In genomic region chr1:67713071-67713806, GRCh38 we compare ENCODE assay signal across 8 cellular contexts. TPM values are rescaled to one million over a fixed set of nuclear protein-coding genes. Genes with fewer than 3 reads are reported as not detected.
DNase-seq lines count a peak whose midpoint lies in the region; ATAC-seq and TF ChIP-seq lines count a peak whose summit lies in the region.

No MANE protein-coding gene starts in this region.

- H3K36me3 Mint-ChIP-seq in activated T-cell treated with anti-CD3 and anti-CD28 coated beads, Interleukin-2, amount 50 U/mL, for 24 hours (ENCODE audit: low read depth) = no peaks in the 10 kb centered on the region

- no peaks in the 10 kb centered on the region for H3K27me3 Mint-ChIP-seq in activated T-cell treated with anti-CD3 and anti-CD28 coated beads, Interleukin-2, amount 50 U/mL, for 24 hours

- DNase-seq in H4 (ENCODE audit: low spot score) (peak; percentile 89), NCI-H2227 treated with DMSO at 0.1 percent for 48 hours (lab: John Stamatoyannopoulos, UW) (peak; percentile 36), choroid plexus epithelial cell (ENCODE audit: low read depth) (peak; percentile 78), renal cortical epithelial cell (ENCODE audit: low read depth) (peak; percentile 93), Kasumi-1 (lab: John Stamatoyannopoulos, UW) (no peak)
- no peak for DNase-seq in activated CD4-positive, alpha-beta T cell treated with anti-CD3 and anti-CD28 coated beads for 48 hours
- DNase-seq in activated T-cell treated with anti-CD3 and anti-CD28 coated beads, Interleukin-2, amount 50 U/mL, for 24 hours = no peak

- ATAC-seq in GM21737 (IDR thresholded peaks at IDR 0.05; ENCODE audit: unreplicated experiment) = no peak

- TF ChIP-seq CTCF in choroid plexus epithelial cell (conservative IDR thresholded peaks at IDR 0.05; ENCODE audit: low read depth, low read length) = no peak

- H3K27ac Mint-ChIP-seq in activated T-cell treated with anti-CD3 and anti-CD28 coated beads, Interleukin-2, amount 50 U/mL, for 24 hours = no peak overlapping the region

- H3K9me3 Mint-ChIP-seq in activated T-cell treated with anti-CD3 and anti-CD28 coated beads, Interleukin-2, amount 50 U/mL, for 24 hours = no peaks in the 10 kb centered on the region

- H3K4me3 ChIP-seq in choroid plexus epithelial cell (ENCODE audit: low read depth, low read length) = no peak overlapping the region

- no peaks in the 10 kb centered on the region for H3K4me1 Mint-ChIP-seq in activated T-cell treated with anti-CD3 and anti-CD28 coated beads, Interleukin-2, amount 50 U/mL, for 24 hours (ENCODE audit: low read depth)

- no peak overlapping the region for H3K4me3 Mint-ChIP-seq in activated T-cell treated with anti-CD3 and anti-CD28 coated beads, Interleukin-2, amount 50 U/mL, for 24 hours

RNA-seq across cellular contexts. Expression of gene GADD45A, which starts 28.2 kb away (rescaled TPM):
- total RNA-seq in H4 (2014; rRNA removed; shearing (Covaris generic)) = 31.6 and 44.6 TPM in 2 replicates
- total RNA-seq in renal cortical epithelial cell = 47.8 and 53.8 TPM in 2 replicates

Comparison
In these comparisons a context has a peak if more than half of its experiments do, and no peak if none do; other contexts are left out.
1. DNase-seq: peak in H4 (single experiment), NCI-H2227 treated with DMSO at 0.1 percent for 48 hours (single experiment), choroid plexus epithelial cell (single experiment) and renal cortical epithelial cell (single experiment); none in activated CD4-positive, alpha-beta T cell treated with anti-CD3 and anti-CD28 coated beads for 48 hours (single experiment), Kasumi-1 (0 of 2) and activated T-cell treated with anti-CD3 and anti-CD28 coated beads, Interleukin-2, amount 50 U/mL, for 24 hours (single experiment).